Comparison of ENCODE assay signal across 25 cellular contexts in genomic region chr16:50120732-50121131, GRCh38. TPM values are rescaled to one million over a fixed set of nuclear protein-coding genes. Genes with fewer than 3 reads are reported as not detected.
A peak's percentile ranks its signal among the peaks of the same experiment; 100 is the strongest.
DNase-seq lines count a peak whose midpoint lies in the region; ATAC-seq, FAIRE-seq and TF ChIP-seq lines count a peak whose summit lies in the region.
"Had no signal": no experiment of that assay in that cellular context is flagged by ENCODE, and none has a peak within 500 bp of the region (broad histone marks: within the 10 kb centered on the region; RNA-seq: fewer than 3 reads in every experiment).

No MANE protein-coding gene starts in this region.

- no peak overlapping the region for H4K8ac ChIP-seq in mesendoderm (ENCODE audit: low read depth, low read length)

- peak overlapping the region; percentile 78 to 90 for H3K27ac Mint-ChIP-seq in activated naive CD4-positive, alpha-beta T cell treated with anti-CD3 and anti-CD28 coated beads, Interleukin-2, amount 50 U/mL, for 72 hours
- H3K27ac Mint-ChIP-seq: GM23338, H9 had no signal

- H3K79me2 ChIP-seq in KMS-11 (ENCODE audit: insufficient read depth, low read depth) (no peaks in the 10 kb centered on the region), mesendoderm (ENCODE audit: control insufficient read depth, insufficient read depth, low read length) (no peaks in the 10 kb centered on the region)

- no peak overlapping the region for H3K56ac ChIP-seq in mesendoderm (ENCODE audit: low read length)

- TF ChIP-seq POLR2A in Peyer's patch (IDR thresholded peaks at IDR 0.05) = no peak

- H3K36me3 Mint-ChIP-seq in activated naive CD4-positive, alpha-beta T cell treated with anti-CD3 and anti-CD28 coated beads, Interleukin-2, amount 50 U/mL, for 72 hours = peaks cover 0 to 25% of the 10 kb centered on the region in 2 donors
- H3K36me3 Mint-ChIP-seq: CD14-positive monocyte; CD8-positive, alpha-beta memory T cell had no signal

- H3K4me2 ChIP-seq in KMS-11 = peak overlapping the region; percentile 74
- no peak overlapping the region for H3K4me2 ChIP-seq in mesendoderm (ENCODE audit: low read length)
- H3K4me2 ChIP-seq: A549; BLaER1 treated with 17β-estradiol and CSF1 and Interleukin-3, amounts not matched to agents 10 nM and 100 nM; GM23338 had no signal

- peak overlapping the region; percentile 78 for H3K9ac ChIP-seq in KMS-11
- H3K9ac ChIP-seq in mesendoderm (ENCODE audit: low read length) = no peak overlapping the region
- H3K9ac ChIP-seq: BLaER1 treated with 17β-estradiol and CSF1 and Interleukin-3, amounts not matched to agents 10 nM and 100 nM had no signal

- H3K27me3 ChIP-seq in KMS-11 (ENCODE audit: insufficient read depth, low read depth) (no peaks in the 10 kb centered on the region), Peyer's patch (no peaks in the 10 kb centered on the region), small intestine (ENCODE audit: control insufficient read depth in 2 of 2, insufficient read depth in 2 of 2, low read length in 2 of 2) (no peaks in the 10 kb centered on the region), mesendoderm (ENCODE audit: insufficient read depth, low read length, poor library complexity) (no peaks in the 10 kb centered on the region)
- H3K27me3 ChIP-seq: BE2C; BLaER1 treated with 17β-estradiol and CSF1 and Interleukin-3, amounts not matched to agents 10 nM and 100 nM had no signal

- no peak for DNase-seq in activated naive CD4-positive, alpha-beta T cell treated with anti-CD3 and anti-CD28 coated beads, Interleukin-2, amount 50 U/mL, for 72 hours (ENCODE audit: low spot score in 2 of 2)
- no peak for DNase-seq in activated naive CD4-positive, alpha-beta T cell treated with anti-CD3 and anti-CD28 coated beads, Interleukin-2, amount 50 U/mL, for 16 hours
- DNase-seq in Peyer's patch = no peak
- peak; percentile 84 for DNase-seq in small intestine
- no peak for DNase-seq in NCI-H146 (lab: John Stamatoyannopoulos, UW)
- no peak for DNase-seq in NK-92 (lab: John Stamatoyannopoulos, UW; ENCODE audit: unreplicated experiment)
- DNase-seq in mesendoderm = no peak
- DNase-seq: 8988T; ACHN; AML-193; BE2C; CD4-positive, alpha-beta T cell; CD8-positive, alpha-beta memory T cell; DMS 273 treated with DMSO at 0.1 percent for 48 hours; DMS79; EL; GDM1; H9 had no signal

- peaks cover 0 to 14% of the 10 kb centered on the region in 2 donors for H3K9me3 Mint-ChIP-seq in activated naive CD4-positive, alpha-beta T cell treated with anti-CD3 and anti-CD28 coated beads, Interleukin-2, amount 50 U/mL, for 72 hours
- H3K9me3 Mint-ChIP-seq: CD8-positive, alpha-beta memory T cell; GM23338; H9 had no signal

- no peaks in the 10 kb centered on the region for H3K79me1 ChIP-seq in mesendoderm (ENCODE audit: low read length)

- no peak overlapping the region for H2BK15ac ChIP-seq in mesendoderm (replicated peaks; ENCODE audit: low read depth)

- TF ChIP-seq CTCF in KMS-11 (conservative IDR thresholded peaks at IDR 0.05; ENCODE audit: low read depth, low read length) (no peak), Peyer's patch (IDR thresholded peaks at IDR 0.05) (no peak)

- 0 out of 2 replicates have a peak overlapping the region, but pooled peaks have one; percentile 9 for H2AFZ ChIP-seq in KMS-11 (ENCODE audit: low read depth)
- H2AFZ ChIP-seq: GM23338 had no signal

- no peak overlapping the region for H3K18ac ChIP-seq in mesendoderm (ENCODE audit: low read length)

- no peaks in the 10 kb centered on the region for H4K20me1 ChIP-seq in KMS-11 (ENCODE audit: insufficient read depth)
- H4K20me1 ChIP-seq: BLaER1 treated with 17β-estradiol and CSF1 and Interleukin-3, amounts not matched to agents 10 nM and 100 nM had no signal

- no peak overlapping the region for H3K4ac ChIP-seq in mesendoderm (ENCODE audit: low read depth, low read length)

- WGBS in small intestine, 3 donors = 10 to 53% (median 48%) methylated on average over 1 of the region's 1 CpG
- no CpG with 5 or more reads among the region's 1 CpG for WGBS in mesendoderm (ENCODE audit: extremely low coverage, insufficient coverage, low lambda C conversion rate)

- H3K36me3 ChIP-seq in KMS-11 (ENCODE audit: insufficient read depth) (no peaks in the 10 kb centered on the region), Peyer's patch (no peaks in the 10 kb centered on the region), small intestine (ENCODE audit: control insufficient read depth in 2 of 2, insufficient read depth in 2 of 2, low read length in 2 of 2) (no peaks in the 10 kb centered on the region), mesendoderm (ENCODE audit: control insufficient read depth, insufficient read depth, low read length) (no peaks in the 10 kb centered on the region)
- H3K36me3 ChIP-seq: BE2C; BLaER1 treated with 17β-estradiol and CSF1 and Interleukin-3, amounts not matched to agents 10 nM and 100 nM had no signal

- peak overlapping the region; percentile 97 for H3K27ac ChIP-seq in KMS-11
- H3K27ac ChIP-seq in Peyer's patch = peak overlapping the region in 3 of 4 donors; percentile 10 to 71 (median 69)
- H3K27ac ChIP-seq in small intestine (ENCODE audit: low read depth in 1 of 2, low read length in 1 of 2) = no peak overlapping the region
- H3K27ac ChIP-seq in mesendoderm (ENCODE audit: low read depth, low read length) = no peak overlapping the region
- H3K27ac ChIP-seq: A549; BLaER1 treated with 17β-estradiol and CSF1 and Interleukin-3, amounts not matched to agents 10 nM and 100 nM had no signal

- no peak overlapping the region for H2AK5ac ChIP-seq in mesendoderm (ENCODE audit: low read length)

- H2BK5ac ChIP-seq in mesendoderm (ENCODE audit: low read length) = no peak overlapping the region

- H3K4me1 ChIP-seq in KMS-11 (ENCODE audit: low read depth, poor library complexity, severe bottlenecking) = peaks cover 80% of the 10 kb centered on the region
- H3K4me1 ChIP-seq in Peyer's patch = peaks cover 0 to 11% (median 0%) of the 10 kb centered on the region in 4 donors
- H3K4me1 ChIP-seq in small intestine (ENCODE audit: control insufficient read depth in 2 of 2, insufficient read depth in 1 of 2, low read depth in 1 of 2, low read length in 1 of 2) = peaks cover 3 to 4% of the 10 kb centered on the region in 2 donors
- no peaks in the 10 kb centered on the region for H3K4me1 ChIP-seq in mesendoderm (ENCODE audit: control insufficient read depth, low read depth, low read length)
- H3K4me1 ChIP-seq: A549, BE2C had no signal

- no peak overlapping the region for H3K4me3 ChIP-seq in KMS-11 (IDR thresholded peaks at IDR 0.05; ENCODE audit: insufficient read depth, low read depth, low read length)
- H3K4me3 ChIP-seq in Peyer's patch = no peak overlapping the region
- no peak overlapping the region for H3K4me3 ChIP-seq in small intestine (ENCODE audit: low read depth in 1 of 2, low read length in 2 of 2)
- no peak overlapping the region for H3K4me3 ChIP-seq in mesendoderm (ENCODE audit: low read length)
- H3K4me3 ChIP-seq: A549; BLaER1 treated with 17β-estradiol and CSF1 and Interleukin-3, amounts not matched to agents 10 nM and 100 nM; GM23338 had no signal

- no peak overlapping the region for H4K5ac ChIP-seq in mesendoderm (ENCODE audit: low read length)

- no peak overlapping the region for H3K23ac ChIP-seq in mesendoderm (ENCODE audit: low read length)

- no peak for ATAC-seq in activated naive CD4-positive, alpha-beta T cell treated with anti-CD3 and anti-CD28 coated beads, Interleukin-2, amount 50 U/mL, for 72 hours
- ATAC-seq: A549, GM23338, HCT116 had no signal

- no peak overlapping the region for H2BK120ac ChIP-seq in mesendoderm (ENCODE audit: low read depth, low read length)

- FAIRE-seq in small intestine (lab: Jason Lieb, UNC) = no peak
- FAIRE-seq: A549, D721Med had no signal

- H3K9me3 ChIP-seq in Peyer's patch (no peaks in the 10 kb centered on the region), small intestine (ENCODE audit: control insufficient read depth, low read depth) (no peaks in the 10 kb centered on the region)
- H3K9me3 ChIP-seq: A549; BE2C; BLaER1 treated with 17β-estradiol and CSF1 and Interleukin-3, amounts not matched to agents 10 nM and 100 nM had no signal

RNA-seq across cellular contexts. Expression of gene TENT4B, which starts 32.4 kb away (rescaled TPM):
- total RNA-seq in activated naive CD4-positive, alpha-beta T cell treated with anti-CD3 and anti-CD28 coated beads, Interleukin-2, amount 50 U/mL, for 72 hours = 10 to 100 TPM; 25.7 to 27.9 TPM
- total RNA-seq in Peyer's patch = 10 to 100 TPM; 10.7 to 30.5 (median 24.7) TPM
- 1 to 10 TPM; 5.1 to 8.9 (median 5.8) TPM for polyA plus RNA-seq in small intestine
- 10.7 TPM for polyA plus RNA-seq in mesendoderm (2013, experiment 1 of 2)
- 10.4 TPM for polyA plus RNA-seq in mesendoderm (2013, experiment 2 of 2)

RNA-seq across cellular contexts. Expression of gene HEATR3, which starts 55.0 kb away (rescaled TPM):
- total RNA-seq in activated naive CD4-positive, alpha-beta T cell treated with anti-CD3 and anti-CD28 coated beads, Interleukin-2, amount 50 U/mL, for 72 hours = 10 to 100 TPM; 18.6 to 31.6 TPM
- 10 to 100 TPM; 22.4 to 39.7 (median 29.6) TPM for total RNA-seq in Peyer's patch
- 10 to 100 TPM; 11.9 to 14.3 (median 12.3) TPM for polyA plus RNA-seq in small intestine
- 16.3 TPM for polyA plus RNA-seq in mesendoderm (2013, experiment 1 of 2)
- 17.4 TPM for polyA plus RNA-seq in mesendoderm (2013, experiment 2 of 2)

Comparison
In these comparisons a context has a peak if more than half of its experiments do, and no peak if none do; other contexts are left out.
1. H3K27ac ChIP-seq: peak in KMS-11 (single experiment) and Peyer's patch (3 of 4); none in small intestine (0 of 2) and mesendoderm (single experiment).